In the genomic region with DNA sequence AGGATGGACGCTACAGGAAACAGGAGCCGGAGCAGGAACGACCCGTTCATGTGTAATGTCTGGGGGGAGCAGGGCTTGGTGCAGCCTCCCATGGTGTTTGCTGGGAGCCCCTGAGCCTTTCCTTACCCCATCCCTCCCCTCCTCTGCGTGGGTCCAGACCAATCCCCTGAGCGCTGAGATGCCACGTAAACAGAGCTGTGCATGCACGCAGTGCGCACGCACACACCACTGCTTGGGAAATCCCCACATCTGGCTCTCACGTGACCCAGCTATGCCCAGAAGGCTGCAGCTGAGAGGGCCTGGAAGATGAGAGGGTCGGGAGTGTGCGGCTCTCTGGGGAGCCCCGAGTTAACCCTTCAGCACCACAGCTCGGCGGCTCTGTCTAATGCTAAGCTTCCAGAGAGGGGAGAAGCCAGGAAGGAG, we compare ENCODE assay signal across 8 cellular contexts.
A peak's percentile ranks its signal among the peaks of the same experiment; 100 is the strongest.
DNase-seq lines count a peak whose midpoint lies in the region; ATAC-seq lines count a peak whose summit lies in the region.

No MANE protein-coding gene starts in this region.

- peak; percentile 73 to 96 (median 78) for DNase-seq in T-helper 2 cell
- peak; percentile 60 for DNase-seq in astrocyte of the hippocampus (ENCODE audit: low read depth, low spot score)
- DNase-seq in iris pigment epithelial cell (ENCODE audit: low read depth) = peak; percentile 99
- peak; percentile 75 for DNase-seq in stimulated activated CD4-positive, alpha-beta T cell treated with anti-CD3 and anti-CD28 coated beads, Interleukin-12 subunit alpha, Interleukin-12 subunit beta, amount 100 ng/mL, for 4 hours
- DNase-seq in LoVo (ENCODE audit: low spot score) = no peak
- no peak for DNase-seq in iPS-NIHi7 (ENCODE audit: extremely low spot score)

- ATAC-seq in GM18873 (IDR thresholded peaks at IDR 0.05; ENCODE audit: low FRiP score, unreplicated experiment) (peak; percentile 79), HG03064 (IDR thresholded peaks at IDR 0.05; ENCODE audit: low read depth, unreplicated experiment) (peak; percentile 90)

Comparison
In these comparisons a context has a peak if more than half of its experiments do, and no peak if none do; other contexts are left out.
1. DNase-seq: peak in T-helper 2 cell (5 of 5), astrocyte of the hippocampus (single experiment), iris pigment epithelial cell (single experiment) and stimulated activated CD4-positive, alpha-beta T cell treated with anti-CD3 and anti-CD28 coated beads, Interleukin-12 subunit alpha, Interleukin-12 subunit beta, amount 100 ng/mL, for 4 hours (single experiment); none in LoVo (single experiment) and iPS-NIHi7 (single experiment).